Comparison of ENCODE assay signal across 9 cellular contexts in genomic region chr1:175208773-175209492, GRCh38. TPM values are rescaled to one million over a fixed set of nuclear protein-coding genes. Genes with fewer than 3 reads are reported as not detected.
DNase-seq lines count a peak whose midpoint lies in the region; ATAC-seq and TF ChIP-seq lines count a peak whose summit lies in the region.
"Had no signal": no experiment of that assay in that cellular context is flagged by ENCODE, and none has a peak within 500 bp of the region (broad histone marks: within the 10 kb centered on the region; RNA-seq: fewer than 3 reads in every experiment).

No MANE protein-coding gene starts in this region.

- ATAC-seq in HG03066 (IDR thresholded peaks at IDR 0.05; ENCODE audit: low read depth, unreplicated experiment), result peak; percentile 79

- H3K56ac ChIP-seq in H9 (ENCODE audit: insufficient read length, low read depth, low read length), result no peak overlapping the region

- H3K79me1 ChIP-seq in H9 (ENCODE audit: insufficient read depth, low read depth, low read length, poor library complexity, severe bottlenecking), result no peaks in the 10 kb centered on the region

- peak; percentile 26 for DNase-seq in stimulated activated CD4-positive, alpha-beta T cell treated with anti-CD3 and anti-CD28 coated beads, Interleukin-15, amount 100 ng/mL, for 24 hours
- no peak for DNase-seq in stimulated activated CD4-positive, alpha-beta T cell treated with anti-CD3 and anti-CD28 coated beads, Interleukin-12 subunit alpha, Interleukin-12 subunit beta, amount 100 ng/mL, for 4 hours
- DNase-seq in SHP77 treated with DMSO at 0.1 percent for 48 hours (lab: John Stamatoyannopoulos, UW) (peak; percentile 34), dermis blood vessel endothelial cell (peak; percentile 39), NCI-H526 treated with DMSO at 0.1 percent for 48 hours (lab: John Stamatoyannopoulos, UW) (no peak), NCI-H1694 (lab: John Stamatoyannopoulos, UW) (no peak), H9 (no peak)

- 0 out of 2 replicates have a peak, but pooled peaks cover 2% of the 10 kb centered on the region for H3K27me3 Mint-ChIP-seq in H9 (ENCODE audit: low read depth)

- no peak overlapping the region for H4K8ac ChIP-seq in H9 (replicated peaks; ENCODE audit: insufficient read length, low read depth, low read length)

- H3K4me1 ChIP-seq in H9 (ENCODE audit: insufficient read depth, low read length), result no peaks in the 10 kb centered on the region
- H3K4me1 ChIP-seq: parathyroid adenoma had no signal

- H4K5ac ChIP-seq in H9 (ENCODE audit: insufficient read length, low read depth, low read length), result no peak overlapping the region

- no peak overlapping the region for H3K23ac ChIP-seq in H9 (ENCODE audit: insufficient read length, low read depth, low read length)

- no peak overlapping the region for H3K4ac ChIP-seq in H9 (ENCODE audit: low read depth, low read length)

- no peak overlapping the region for H2BK12ac ChIP-seq in H9 (ENCODE audit: insufficient read length, low read depth, low read length)

- H2BK5ac ChIP-seq in H9 (ENCODE audit: insufficient read length, low read length), result no peak overlapping the region

- no peak overlapping the region for H2BK15ac ChIP-seq in H9 (ENCODE audit: low read depth, low read length)

- H3T11ph ChIP-seq in H9 (ENCODE audit: low read length), result no peak overlapping the region

- H3K4me2 ChIP-seq in H9 (ENCODE audit: insufficient read depth, insufficient read length, low read length), result no peak overlapping the region

- H3K36me3 Mint-ChIP-seq in H9 (ENCODE audit: insufficient read depth in 1 of 3, low read depth in 3 of 3), result no peaks in the 10 kb centered on the region

- H3K9me3 ChIP-seq in H9 (ENCODE audit: control insufficient read depth, low read depth, low read length), result no peaks in the 10 kb centered on the region

- TF ChIP-seq CTCF in H9 (conservative IDR thresholded peaks at IDR 0.05), result no peak

- H3K79me2 ChIP-seq in H9 (ENCODE audit: insufficient read depth, low read length), result no peaks in the 10 kb centered on the region
- H3K79me2 ChIP-seq: parathyroid adenoma had no signal

- no peaks in the 10 kb centered on the region for H3K23me2 ChIP-seq in H9 (ENCODE audit: insufficient read length, low read depth, low read length, poor library complexity, severe bottlenecking)

- H3K27ac ChIP-seq in H9 (ENCODE audit: insufficient read length, low read depth, low read length), result no peak overlapping the region
- H3K27ac ChIP-seq: parathyroid adenoma had no signal

- WGBS in H9 (ENCODE audit: extremely low coverage, insufficient read length, low lambda C conversion rate), result no CpG with 5 or more reads among the region's 6 CpGs

- no peaks in the 10 kb centered on the region for H3K4me1 Mint-ChIP-seq in H9

- no peak overlapping the region for H3K4me3 Mint-ChIP-seq in H9

- no peak overlapping the region for H2AFZ ChIP-seq in H9 (ENCODE audit: low read length)
- H2AFZ ChIP-seq: parathyroid adenoma had no signal

- H3K9me3 Mint-ChIP-seq in H9, result peaks cover 5 to 7% of the 10 kb centered on the region in 2 experiments; a peak in 4 of 5 replicates

- no peak overlapping the region for H4K91ac ChIP-seq in H9 (ENCODE audit: insufficient read length, low read depth, low read length)

- no peak overlapping the region for H3K18ac ChIP-seq in H9 (ENCODE audit: insufficient read length, low read depth, low read length)

- H3K14ac ChIP-seq in H9 (ENCODE audit: insufficient read depth, low read length), result no peak overlapping the region

- H2BK20ac ChIP-seq in H9 (ENCODE audit: low read depth, low read length, poor library complexity, severe bottlenecking), result no peak overlapping the region

- no peaks in the 10 kb centered on the region for H3K27me3 ChIP-seq in H9 (ENCODE audit: insufficient read depth, low read length)

- no peaks in the 10 kb centered on the region for H4K20me1 ChIP-seq in H9 (ENCODE audit: control insufficient read depth, insufficient read depth, insufficient read length)

- H3K9ac ChIP-seq in H9 (ENCODE audit: extremely low read depth, insufficient read length, low read length), result no peak overlapping the region
- H3K9ac ChIP-seq: parathyroid adenoma had no signal

- no peak overlapping the region for H3K27ac Mint-ChIP-seq in H9

- no peak overlapping the region for H2AK5ac ChIP-seq in H9 (ENCODE audit: insufficient read length, low read length)

- H2BK120ac ChIP-seq in H9 (ENCODE audit: low read depth, low read length, poor library complexity, severe bottlenecking), result no peak overlapping the region

RNA-seq across cellular contexts. Expression of gene KIAA0040, which starts 16.4 kb away (rescaled TPM):
- total RNA-seq in dermis blood vessel endothelial cell (20.8 and 25.7 TPM in 2 replicates), H9 (2021) (5.0 and 5.2 TPM in 2 replicates)

Comparison
In these comparisons a context has a peak if more than half of its experiments do, and no peak if none do; other contexts are left out.
1. DNase-seq: peak in stimulated activated CD4-positive, alpha-beta T cell treated with anti-CD3 and anti-CD28 coated beads, Interleukin-15, amount 100 ng/mL, for 24 hours (single experiment), SHP77 treated with DMSO at 0.1 percent for 48 hours (single experiment) and dermis blood vessel endothelial cell (single experiment); none in stimulated activated CD4-positive, alpha-beta T cell treated with anti-CD3 and anti-CD28 coated beads, Interleukin-12 subunit alpha, Interleukin-12 subunit beta, amount 100 ng/mL, for 4 hours (single experiment), NCI-H526 treated with DMSO at 0.1 percent for 48 hours (single experiment), NCI-H1694 (single experiment) and H9 (single experiment).